1 cellular context compared by ENCODE assay signal in the genomic region with DNA sequence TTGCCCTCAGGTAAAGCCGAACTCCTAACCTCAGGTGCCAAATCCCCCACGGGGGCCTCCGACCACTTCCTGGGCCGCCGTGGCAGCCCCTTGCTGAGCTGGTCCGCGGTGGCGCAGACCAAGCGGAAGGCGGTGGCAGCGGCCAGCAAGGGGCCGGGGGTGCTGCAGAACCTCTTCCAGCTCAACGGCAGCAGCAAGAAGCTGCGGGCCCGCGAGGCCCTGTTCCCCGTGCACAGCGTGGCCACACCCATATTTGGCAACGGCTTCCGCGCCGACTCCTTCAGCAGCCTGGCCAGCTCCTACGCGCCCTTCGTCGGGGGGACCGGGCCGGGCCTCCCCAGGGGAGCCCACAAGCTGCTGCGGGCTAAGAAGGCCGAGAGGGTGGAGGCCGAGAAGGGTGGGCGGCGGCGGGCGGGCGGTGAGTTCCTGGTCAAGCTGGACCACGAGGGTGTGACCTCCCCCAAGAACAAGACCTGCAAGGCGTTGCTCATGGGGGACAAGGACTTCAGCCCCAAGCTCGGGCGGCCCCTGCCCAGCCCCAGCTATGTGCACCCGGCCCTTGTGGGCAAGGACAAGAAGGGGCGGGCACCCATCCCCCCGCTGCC.
A peak's percentile ranks its signal among the peaks of the same experiment; 100 is the strongest.
TF ChIP-seq lines count a peak whose summit lies in the region.

No MANE protein-coding gene starts in this region.

TF ChIP-seq in Ishikawa, 13 proteins besides CTCF, POLR2A, EP300 and RAD21:
- TF ChIP-seq, protein P1, sequence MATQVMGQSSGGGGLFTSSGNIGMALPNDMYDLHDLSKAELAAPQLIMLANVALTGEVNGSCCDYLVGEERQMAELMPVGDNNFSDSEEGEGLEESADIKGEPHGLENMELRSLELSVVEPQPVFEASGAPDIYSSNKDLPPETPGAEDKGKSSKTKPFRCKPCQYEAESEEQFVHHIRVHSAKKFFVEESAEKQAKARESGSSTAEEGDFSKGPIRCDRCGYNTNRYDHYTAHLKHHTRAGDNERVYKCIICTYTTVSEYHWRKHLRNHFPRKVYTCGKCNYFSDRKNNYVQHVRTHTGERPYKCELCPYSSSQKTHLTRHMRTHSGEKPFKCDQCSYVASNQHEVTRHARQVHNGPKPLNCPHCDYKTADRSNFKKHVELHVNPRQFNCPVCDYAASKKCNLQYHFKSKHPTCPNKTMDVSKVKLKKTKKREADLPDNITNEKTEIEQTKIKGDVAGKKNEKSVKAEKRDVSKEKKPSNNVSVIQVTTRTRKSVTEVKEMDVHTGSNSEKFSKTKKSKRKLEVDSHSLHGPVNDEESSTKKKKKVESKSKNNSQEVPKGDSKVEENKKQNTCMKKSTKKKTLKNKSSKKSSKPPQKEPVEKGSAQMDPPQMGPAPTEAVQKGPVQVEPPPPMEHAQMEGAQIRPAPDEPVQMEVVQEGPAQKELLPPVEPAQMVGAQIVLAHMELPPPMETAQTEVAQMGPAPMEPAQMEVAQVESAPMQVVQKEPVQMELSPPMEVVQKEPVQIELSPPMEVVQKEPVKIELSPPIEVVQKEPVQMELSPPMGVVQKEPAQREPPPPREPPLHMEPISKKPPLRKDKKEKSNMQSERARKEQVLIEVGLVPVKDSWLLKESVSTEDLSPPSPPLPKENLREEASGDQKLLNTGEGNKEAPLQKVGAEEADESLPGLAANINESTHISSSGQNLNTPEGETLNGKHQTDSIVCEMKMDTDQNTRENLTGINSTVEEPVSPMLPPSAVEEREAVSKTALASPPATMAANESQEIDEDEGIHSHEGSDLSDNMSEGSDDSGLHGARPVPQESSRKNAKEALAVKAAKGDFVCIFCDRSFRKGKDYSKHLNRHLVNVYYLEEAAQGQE (IDR thresholded peaks at IDR 0.05; ENCODE audit: low read depth): 0 out of 2 replicates have a peak, but pooled peaks have one; percentile 22
- TF ChIP-seq TCF12 (IDR thresholded peaks at IDR 0.05; ENCODE audit: low read depth) (no peak), NFIC (IDR thresholded peaks at IDR 0.05) (peak; percentile 8; the same call in 1 of the 2 replicates), EGR1 (IDR thresholded peaks at IDR 0.05) (no peak), TEAD4 (IDR thresholded peaks at IDR 0.05) (no peak), CEBPB (IDR thresholded peaks at IDR 0.05) (no peak), CREB1 (IDR thresholded peaks at IDR 0.05; ENCODE audit: low read depth) (no peak), TAF1 (IDR thresholded peaks at IDR 0.05; ENCODE audit: low read depth) (no peak), ZBTB7A (IDR thresholded peaks at IDR 0.05; ENCODE audit: low read depth) (no peak), FOXM1 (IDR thresholded peaks at IDR 0.05; ENCODE audit: borderline replicate concordance, low read depth) (no peak), YY1 (IDR thresholded peaks at IDR 0.05; ENCODE audit: low read depth) (no peak)
- TF ChIP-seq, protein P2, sequence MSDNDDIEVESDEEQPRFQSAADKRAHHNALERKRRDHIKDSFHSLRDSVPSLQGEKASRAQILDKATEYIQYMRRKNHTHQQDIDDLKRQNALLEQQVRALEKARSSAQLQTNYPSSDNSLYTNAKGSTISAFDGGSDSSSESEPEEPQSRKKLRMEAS (IDR thresholded peaks at IDR 0.05): peak; percentile 79
- TF ChIP-seq, protein P3, sequence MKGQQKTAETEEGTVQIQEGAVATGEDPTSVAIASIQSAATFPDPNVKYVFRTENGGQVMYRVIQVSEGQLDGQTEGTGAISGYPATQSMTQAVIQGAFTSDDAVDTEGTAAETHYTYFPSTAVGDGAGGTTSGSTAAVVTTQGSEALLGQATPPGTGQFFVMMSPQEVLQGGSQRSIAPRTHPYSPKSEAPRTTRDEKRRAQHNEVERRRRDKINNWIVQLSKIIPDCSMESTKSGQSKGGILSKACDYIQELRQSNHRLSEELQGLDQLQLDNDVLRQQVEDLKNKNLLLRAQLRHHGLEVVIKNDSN (IDR thresholded peaks at IDR 0.05): no peak
